ENCODE assay signal across 11 cellular contexts in genomic region chr21:34362136-34362444, GRCh38. TPM values are rescaled to one million over a fixed set of nuclear protein-coding genes. Genes with fewer than 3 reads are reported as not detected.
DNase-seq lines count a peak whose midpoint lies in the region; ATAC-seq, FAIRE-seq and TF ChIP-seq lines count a peak whose summit lies in the region.
"Had no signal": no experiment of that assay in that cellular context is flagged by ENCODE, and none has a peak within 500 bp of the region (broad histone marks: within the 10 kb centered on the region; RNA-seq: fewer than 3 reads in every experiment).

No MANE protein-coding gene starts in this region.

- peak overlapping the region; percentile 31; the same call in 1 of the 2 replicates for H3K4me3 ChIP-seq in MM.1S (ENCODE audit: low read length)
- peak overlapping the region; percentile 36 for H3K4me3 ChIP-seq in psoas muscle
- H3K4me3 ChIP-seq: mucosa of descending colon, sigmoid colon had no signal

- peak; percentile 5 for FAIRE-seq in GM12891 (lab: Jason Lieb, UNC)
- FAIRE-seq: colon had no signal

- H3K9me3 Mint-ChIP-seq in dendritic cell treated with granulocyte-macrophage colony-stimulating factor and Interleukin-4, amounts not matched to agents 40 ng/mL and 50 ng/mL, for 4 days: no peaks in the 10 kb centered on the region

- H3K4me1 Mint-ChIP-seq in dendritic cell treated with granulocyte-macrophage colony-stimulating factor and Interleukin-4, amounts not matched to agents 40 ng/mL and 50 ng/mL, for 4 days (ENCODE audit: low read depth): peaks cover 16% of the 10 kb centered on the region

- H3K27ac Mint-ChIP-seq in dendritic cell treated with granulocyte-macrophage colony-stimulating factor and Interleukin-4, amounts not matched to agents 40 ng/mL and 50 ng/mL, for 4 days: peak overlapping the region; percentile 21
- H3K27ac Mint-ChIP-seq: activated CD8-positive, alpha-beta memory T cell treated with anti-CD3 and anti-CD28 coated beads, Interleukin-2, amount 10 ng/mL, durations not matched to agents 7 days and 5 days had no signal

- H3K36me3 ChIP-seq in MM.1S (replicated peaks; ENCODE audit: insufficient read depth, low read length) (no peaks in the 10 kb centered on the region), psoas muscle (ENCODE audit: insufficient read depth in 1 of 2, low read depth in 1 of 2) (no peaks in the 10 kb centered on the region)
- H3K36me3 ChIP-seq: sigmoid colon had no signal

- 16 to 28% (median 18%) methylated on average over 3 of the region's 3 CpGs for WGBS in psoas muscle, 3 donors

- H3K79me2 ChIP-seq in MM.1S (ENCODE audit: low read length): no peaks in the 10 kb centered on the region

- H3K27me3 Mint-ChIP-seq in dendritic cell treated with granulocyte-macrophage colony-stimulating factor and Interleukin-4, amounts not matched to agents 40 ng/mL and 50 ng/mL, for 4 days: peaks cover 17% of the 10 kb centered on the region

- H3K9me2 ChIP-seq in MM.1S (replicated peaks; ENCODE audit: insufficient read depth, low read length): no peaks in the 10 kb centered on the region

- peak in 2 of 4 donors; percentile 17 to 22 for ATAC-seq in psoas muscle

- no peaks in the 10 kb centered on the region for H4K20me1 ChIP-seq in MM.1S (ENCODE audit: insufficient read depth, low read length)

- no peaks in the 10 kb centered on the region for H3F3A ChIP-seq in MM.1S (ENCODE audit: insufficient read depth, low read length)

- H3K27me3 ChIP-seq in MM.1S (replicated peaks; ENCODE audit: insufficient read depth, low read length) (no peaks in the 10 kb centered on the region), psoas muscle (ENCODE audit: insufficient read depth in 3 of 3, low read length in 2 of 3) (no peaks in the 10 kb centered on the region)
- H3K27me3 ChIP-seq: sigmoid colon had no signal

- no peaks in the 10 kb centered on the region for H3K36me3 Mint-ChIP-seq in dendritic cell treated with granulocyte-macrophage colony-stimulating factor and Interleukin-4, amounts not matched to agents 40 ng/mL and 50 ng/mL, for 4 days (ENCODE audit: low read depth)
- H3K36me3 Mint-ChIP-seq: activated CD8-positive, alpha-beta memory T cell treated with anti-CD3 and anti-CD28 coated beads, Interleukin-2, amount 10 ng/mL, durations not matched to agents 7 days and 5 days had no signal

- no peak for TF ChIP-seq CTCF in MM.1S (IDR thresholded peaks at IDR 0.05; ENCODE audit: low read length)
- no peak for TF ChIP-seq CTCF in psoas muscle (IDR thresholded peaks at IDR 0.05)

- H3K9me3 ChIP-seq in MM.1S (replicated peaks; ENCODE audit: insufficient read depth, low read length): no peaks in the 10 kb centered on the region
- no peaks in the 10 kb centered on the region for H3K9me3 ChIP-seq in psoas muscle
- H3K9me3 ChIP-seq: mucosa of descending colon, sigmoid colon had no signal

- no peak overlapping the region for H3K9ac ChIP-seq in MM.1S (ENCODE audit: low read length)

- no peak overlapping the region for H3K27ac ChIP-seq in MM.1S (ENCODE audit: low read length)
- no peak overlapping the region for H3K27ac ChIP-seq in psoas muscle
- H3K27ac ChIP-seq: sigmoid colon had no signal

- H3K4me2 ChIP-seq in MM.1S (ENCODE audit: low read depth, low read length): peak overlapping the region; percentile 73

- H2AFZ ChIP-seq in MM.1S (ENCODE audit: low read length): peak overlapping the region; percentile 67

- no peak for TF ChIP-seq POLR2A in GM12891 (IDR thresholded peaks at IDR 0.05; ENCODE audit: low read depth, low read length)

- no peak overlapping the region for H3K4me3 Mint-ChIP-seq in dendritic cell treated with granulocyte-macrophage colony-stimulating factor and Interleukin-4, amounts not matched to agents 40 ng/mL and 50 ng/mL, for 4 days

- intact Hi-C loops in dendritic cell treated with granulocyte-macrophage colony-stimulating factor and Interleukin-4, amounts not matched to agents 40 ng/mL and 50 ng/mL, for 4 days (cut with micrococcal nuclease): no loop called here
- intact Hi-C loops in psoas muscle (cut with DNase I): no loop called here

- H3K4me1 ChIP-seq in MM.1S (ENCODE audit: low read length) (peaks cover 5% of the 10 kb centered on the region), psoas muscle (peaks cover 2% of the 10 kb centered on the region)

- DNase-seq in GM12891 (ENCODE audit: insufficient read length, low spot score) (no peak), MM.1S (no peak), psoas muscle (no peak), OCI-M2 (lab: John Stamatoyannopoulos, UW; ENCODE audit: unreplicated experiment) (no peak), kidney glomerular epithelial cell (lab: John Stamatoyannopoulos, UW) (no peak), germinal center (ENCODE audit: low spot score) (no peak)

TF ChIP-seq in GM12891, 5 proteins besides CTCF, POLR2A, EP300 and RAD21:
- TF ChIP-seq POLR2AphosphoS5 (IDR thresholded peaks at IDR 0.05; ENCODE audit: low read depth, low read length) (no peak), POU2F2 (IDR thresholded peaks at IDR 0.05; ENCODE audit: low read depth, low read length) (no peak), PAX5 (IDR thresholded peaks at IDR 0.05; ENCODE audit: insufficient read depth, low read length, severe bottlenecking) (no peak), TAF1 (IDR thresholded peaks at IDR 0.05; ENCODE audit: low read depth, low read length) (no peak), SPI1 (IDR thresholded peaks at IDR 0.05; ENCODE audit: low read depth, low read length) (no peak)

RNA-seq across cellular contexts. Expression of gene KCNE2, which starts 1.7 kb away (rescaled TPM):
- polyA plus RNA-seq in GM12891 (2012; ENCODE audit: low read depth, missing spikeins): 0.23 TPM
- total RNA-seq in psoas muscle: under 1 TPM in 3 of 4 donors, not detected in 1; 0.40 to 0.44 (median 0.42) TPM
- polyA plus RNA-seq in psoas muscle: under 1 TPM; 0.12 to 0.95 (median 0.13) TPM
- total RNA-seq: activated CD8-positive, alpha-beta memory T cell treated with anti-CD3 and anti-CD28 coated beads, Interleukin-2, amount 10 ng/mL, durations not matched to agents 7 days and 5 days had no signal

RNA-seq across cellular contexts. Expression of gene SMIM11, which starts 13.2 kb away (rescaled TPM):
- polyA plus RNA-seq in GM12891 (2012; ENCODE audit: low read depth, missing spikeins): 1.6 TPM
- total RNA-seq in psoas muscle: 10 to 100 TPM; 25.5 to 32.9 (median 30.4) TPM
- 10 to 100 TPM in 1 of 3 donors, 1 to 10 TPM in 2; 6.5 to 19.8 (median 7.6) TPM for polyA plus RNA-seq in psoas muscle
